Comparison of ENCODE assay signal across 8 cellular contexts in genomic region chr1:207752456-207753132, GRCh38. TPM values are rescaled to one million over a fixed set of nuclear protein-coding genes. Genes with fewer than 3 reads are reported as not detected.
DNase-seq lines count a peak whose midpoint lies in the region; ATAC-seq, FAIRE-seq and TF ChIP-seq lines count a peak whose summit lies in the region.

No MANE protein-coding gene starts in this region.

- no peaks in the 10 kb centered on the region for H3K27me3 ChIP-seq in PC-3 (ENCODE audit: low read length)
- H3K27me3 ChIP-seq in K562 (ENCODE audit: control insufficient read depth in 2 of 2, insufficient read depth in 2 of 2, low read length in 2 of 2): no peaks in the 10 kb centered on the region
- no peaks in the 10 kb centered on the region for H3K27me3 ChIP-seq in keratinocyte (ENCODE audit: control insufficient read depth, extremely low read depth, insufficient read depth, low read length)

- H3K4me1 ChIP-seq in PC-3 (ENCODE audit: insufficient read depth, low read length): peaks cover 75% of the 10 kb centered on the region
- peaks cover 30 to 52% of the 10 kb centered on the region in 2 experiments for H3K4me1 ChIP-seq in K562 (replicated peaks in 1 of 2; ENCODE audit: control insufficient read depth in 2 of 2, insufficient read depth in 2 of 2, low read length in 2 of 2)
- H3K4me1 ChIP-seq in keratinocyte (ENCODE audit: control insufficient read depth, extremely low read depth, insufficient read depth, low read length): peaks cover 42% of the 10 kb centered on the region

- peaks cover 15% of the 10 kb centered on the region for H3F3A ChIP-seq in PC-3 (ENCODE audit: low read length, unreplicated experiment)

- dilution Hi-C loops in keratinocyte (cut with MboI; ENCODE audit: extremely low pct_ligation_motif_present, low sequenced_read_pairs): no loop called here

- no peaks in the 10 kb centered on the region for H3K9me2 ChIP-seq in PC-3 (replicated peaks; ENCODE audit: low read length)

- peak overlapping the region; percentile 89 for H3K4me3 ChIP-seq in PC-3 (ENCODE audit: low read length)
- H3K4me3 ChIP-seq in K562: peak overlapping the region; percentile 92
- H3K4me3 ChIP-seq in keratinocyte (ENCODE audit: control insufficient read depth in 2 of 3, extremely low read depth in 1 of 3, insufficient read depth in 2 of 3, low read depth in 1 of 3, low read length in 3 of 3): peak overlapping the region; percentile 90 to 99 (median 94)

- no peak for TF ChIP-seq EP300 in K562 (IDR thresholded peaks at IDR 0.05; ENCODE audit: low read length)

- CTCF ChIA-PET in PC-3 (lab: Charles Lee) (no interaction called here), K562 (lab: Yijun Ruan, JAX; ENCODE audit: low intra/inter-chr PET ratio) (interaction anchor here (0.6 kb wide), 1 partner anchor 43 kb away, joined by 3 read pairs; no protein-coding TSS in a partner anchor)

- peak; percentile 3 for DNase-seq in activated gamma-delta T cell treated with anti-CD3 and anti-CD28 coated beads, Interleukin-2, amount 50 U/mL, for 16 hours (ENCODE audit: low read depth)
- no peak for DNase-seq in activated gamma-delta T cell treated with Interleukin-2 at 50 U/mL for 16 hours
- DNase-seq in PC-3: peak; percentile 77
- DNase-seq in K562 (ENCODE audit: extremely low read depth in 1 of 4, low spot score in 3 of 4): peak in 3 of 4 experiments; percentile 58 to 60 (median 60)
- DNase-seq in keratinocyte (ENCODE audit: low read depth, low spot score): no peak
- DNase-seq in stimulated activated CD4-positive, alpha-beta T cell treated with anti-CD3 and anti-CD28 coated beads, Interleukin-2, amount 100 ng/mL, for 4 hours (ENCODE audit: low read depth): peak; percentile 13
- no peak for DNase-seq in retina

- FAIRE-seq in K562 (lab: Jason Lieb, UNC) (no peak), keratinocyte (lab: Jason Lieb, UNC) (no peak)

- no peaks in the 10 kb centered on the region for H3K9me1 ChIP-seq in K562 (ENCODE audit: control insufficient read depth, insufficient read depth, low read length)
- H3K9me1 ChIP-seq in keratinocyte (ENCODE audit: control insufficient read depth, extremely low read depth, insufficient read depth, low read length): no peaks in the 10 kb centered on the region

- BruUV-seq in PC-3 (replicated peaks; lab: Mats Ljungman, UMichigan) (TSS peak; percentile 51), K562 (replicated peaks; lab: Mats Ljungman, UMichigan) (TSS peak; percentile 43)

- peak overlapping the region; percentile 89 for H3K27ac ChIP-seq in PC-3 (ENCODE audit: low read length)
- H3K27ac ChIP-seq in K562 (ENCODE audit: extremely low read depth, low read depth, low read length): peak overlapping the region; percentile 80
- peak overlapping the region; percentile 87 for H3K27ac ChIP-seq in keratinocyte (ENCODE audit: control insufficient read depth, insufficient read depth, low read length)

- under 1% methylated on average over 33 of the region's 33 CpGs for WGBS in K562 (ENCODE audit: insufficient coverage, low coverage, missing lambda C conversion rate)

- POLR2A ChIA-PET in PC-3 (lab: Charles Lee; ENCODE audit: unreplicated experiment) (interaction anchor here (0.6 kb wide), 2 partner anchors 186 to 804 kb away, joined by 3 read pairs; no protein-coding TSS in a partner anchor), K562 (lab: Yijun Ruan, JAX) (interaction anchor here (0.6 to 2.0 kb wide), 6 partner anchors 11 to 164 kb away, joined by 3 to 13 read pairs (median 4); no protein-coding TSS in a partner anchor)

- H3K4me2 ChIP-seq in PC-3 (ENCODE audit: low read length) (peak overlapping the region; percentile 91), K562 (ENCODE audit: insufficient read depth, low read length) (peak overlapping the region; percentile 95), keratinocyte (ENCODE audit: control insufficient read depth, extremely low read depth, insufficient read depth, low read depth, low read length) (peak overlapping the region; percentile 95)

- peaks cover 63% of the 10 kb centered on the region for H3K79me2 ChIP-seq in PC-3 (ENCODE audit: low read length)
- H3K79me2 ChIP-seq in K562 (ENCODE audit: control insufficient read depth, insufficient read depth, low read length): peaks cover 98% of the 10 kb centered on the region
- peaks cover 57% of the 10 kb centered on the region for H3K79me2 ChIP-seq in keratinocyte (ENCODE audit: control insufficient read depth, insufficient read depth, low read length)

- ATAC-seq in HG02973 (IDR thresholded peaks at IDR 0.05; ENCODE audit: unreplicated experiment) (peak; percentile 26), PC-3 (peak; percentile 40), K562 (peak; percentile 27)

- in situ Hi-C loops in K562 (cut with MboI): no loop called here

- H3K36me3 ChIP-seq in PC-3 (ENCODE audit: low read depth, low read length): peaks cover 7% of the 10 kb centered on the region
- H3K36me3 ChIP-seq in K562 (ENCODE audit: control insufficient read depth, insufficient read depth, low read length): peaks cover 27% of the 10 kb centered on the region; the same call in 2 of the 3 replicates
- no peaks in the 10 kb centered on the region for H3K36me3 ChIP-seq in keratinocyte (ENCODE audit: control insufficient read depth in 2 of 2, extremely low read depth in 1 of 2, insufficient read depth in 2 of 2, low read length in 2 of 2)

- peaks cover 47% of the 10 kb centered on the region for H4K20me1 ChIP-seq in PC-3 (ENCODE audit: low read length)
- H4K20me1 ChIP-seq in K562 (replicated peaks; ENCODE audit: control insufficient read depth, insufficient read depth, low read length): peaks cover 33% of the 10 kb centered on the region; the same call in 1 of the 2 replicates
- peaks cover 9% of the 10 kb centered on the region for H4K20me1 ChIP-seq in keratinocyte (ENCODE audit: control insufficient read depth, extremely low read depth, insufficient read depth, low read length)

- no peak for TF ChIP-seq POLR2A in K562 (conservative IDR thresholded peaks at IDR 0.05)

- intact Hi-C loops in PC-3 (cut with micrococcal nuclease): loop anchor here (2.0 to 10.0 kb wide), 2 partner anchors 418 to 1632 kb away; no protein-coding TSS in a partner anchor
- intact Hi-C loops in K562 (cut with micrococcal nuclease): loop anchor here (2.0 to 5.0 kb wide), 2 partner anchors 44 to 105 kb away; partner anchors contain the start of gene CR1L

- H3K9ac ChIP-seq in PC-3 (ENCODE audit: low read length) (peak overlapping the region; percentile 93), K562 (ENCODE audit: insufficient read depth in 1 of 2, low read depth in 2 of 2, low read length in 2 of 2) (peak overlapping the region; percentile 83 to 99), keratinocyte (ENCODE audit: control insufficient read depth, extremely low read depth, insufficient read depth, low read length) (peak overlapping the region; percentile 93)

- no peak for TF ChIP-seq RAD21 in K562 (CRISPR knock-in tag; conservative IDR thresholded peaks at IDR 0.05 in 1 of 2, IDR thresholded peaks at IDR 0.05 in 1 of 2)

- TF ChIP-seq CTCF in PC-3 (conservative IDR thresholded peaks at IDR 0.05; ENCODE audit: low read depth, low read length) (no peak), K562 (IDR thresholded peaks at IDR 0.05 in 2 of 3, conservative IDR thresholded peaks at IDR 0.05 in 1 of 3; ENCODE audit: insufficient read depth in 2 of 3, low read depth in 1 of 3, low read length in 3 of 3) (no peak), keratinocyte (optimal IDR thresholded peaks at IDR 0.05 in 1 of 3, IDR thresholded peaks at IDR 0.05 in 1 of 3, conservative IDR thresholded peaks at IDR 0.05 in 1 of 3; ENCODE audit: extremely low read depth in 1 of 3, insufficient read depth in 2 of 3, low read length in 3 of 3) (no peak)

- H2AFZ ChIP-seq in PC-3 (ENCODE audit: low read length): peak overlapping the region; percentile 66
- H2AFZ ChIP-seq in K562 (ENCODE audit: low read depth, low read length): peak overlapping the region; percentile 74; the same call in 1 of the 2 replicates
- H2AFZ ChIP-seq in keratinocyte (ENCODE audit: control insufficient read depth, low read length): peak overlapping the region; percentile 96

- H3K9me3 ChIP-seq in PC-3 (ENCODE audit: low read length) (no peaks in the 10 kb centered on the region), K562 (replicated peaks; ENCODE audit: control insufficient read depth, insufficient read depth, low read depth, low read length) (no peaks in the 10 kb centered on the region), keratinocyte (ENCODE audit: control insufficient read depth, low read depth, low read length) (no peaks in the 10 kb centered on the region)

TF ChIP-seq in K562, 482 proteins besides CTCF, POLR2A, EP300 and RAD21 (continues in another document):
- no peak for TF ChIP-seq KDM5B (IDR thresholded peaks at IDR 0.05; ENCODE audit: insufficient replicate concordance, low read depth, low read length)
- no peak for TF ChIP-seq ETV1 (tag; conservative IDR thresholded peaks at IDR 0.05; ENCODE audit: low read depth)

RNA-seq across cellular contexts. Expression of gene CD46, which starts 0.7 kb away (rescaled TPM):
- 116 and 119 TPM in 2 replicates for total RNA-seq in PC-3 (2014; rRNA removed)
- 356 and 908 TPM in 2 replicates for total RNA-seq in K562 (2011; cell fraction: chromatin; rRNA removed; ENCODE audit: low replicate concordance)
- 170 and 219 TPM in 2 replicates for total RNA-seq in K562 (2011; cell fraction: nucleolus; rRNA removed)
- total RNA-seq in K562 (2011; cell fraction: nucleoplasm; rRNA removed): 411 and 563 TPM in 2 replicates
- 87.9 and 94.5 TPM in 2 replicates for total RNA-seq in K562 (2014; rRNA removed)
- total RNA-seq in K562 (2014; rRNA removed; fragmentation: Illumina TruSeq; extraction: Trizol): 156 and 168 TPM in 2 replicates
- total RNA-seq in K562 (2015; rRNA removed; fragmentation: Illumina TruSeq; extraction: Trizol): 126 and 151 TPM in 2 replicates
- 143 and 156 TPM in 2 replicates for total RNA-seq in K562 (2021)
- 374 and 391 TPM in 2 replicates for polyA plus RNA-seq in K562 (2011; rRNA removed)
- 28.4 and 93.7 TPM in 2 replicates for polyA plus RNA-seq in K562 (2011; cell fraction: cytosol; rRNA removed)
- polyA plus RNA-seq in K562 (2011; cell fraction: nucleus; rRNA removed): 370 and 950 TPM in 2 replicates
- polyA plus RNA-seq in K562 (2012): 91.8 and 133 TPM in 2 replicates
- 149 and 205 TPM in 2 replicates for polyA plus RNA-seq in K562 (2014; fragmentation: Illumina TruSeq; extraction: Trizol)
- 100 to 1,000 TPM; 143 to 220 TPM for polyA plus RNA-seq in K562 (2014; fragmentation: Nextera tagmentation; extraction: Ambion mirVana)
- 183 and 199 TPM in 2 replicates for polyA plus RNA-seq in K562 (2014; rRNA removed)
- polyA minus RNA-seq in K562 (2011; rRNA and poly(A)+ RNA removed): 160 and 229 TPM in 2 replicates
- 73.7 and 85.6 TPM in 2 replicates for polyA minus RNA-seq in K562 (2011; cell fraction: cytosol; rRNA and poly(A)+ RNA removed)
- polyA minus RNA-seq in K562 (2011; cell fraction: nucleus; rRNA and poly(A)+ RNA removed): 188 and 382 TPM in 2 replicates
- 121 to 298 TPM (median 215 TPM) in 3 replicates for polyA plus RNA-seq in keratinocyte
- 29.9 TPM for polyA plus RNA-seq in keratinocyte (2011; ENCODE audit: low read depth)
- polyA plus RNA-seq in keratinocyte (2011; cell fraction: cytosol; rRNA removed): 29.2 and 66.0 TPM in 2 replicates
- 343 and 455 TPM in 2 replicates for polyA plus RNA-seq in keratinocyte (2011; cell fraction: nucleus; rRNA removed)
- 76.8 and 89.3 TPM in 2 replicates for polyA plus RNA-seq in keratinocyte (2012; ENCODE audit: low replicate concordance)
- polyA minus RNA-seq in keratinocyte: 25.5 to 97.5 TPM (median 66.4 TPM) in 3 replicates
- 54.7 TPM for polyA minus RNA-seq in keratinocyte (2011; cell fraction: cytosol; rRNA and poly(A)+ RNA removed)
- 159 and 277 TPM in 2 replicates for polyA minus RNA-seq in keratinocyte (2011; cell fraction: nucleus; rRNA and poly(A)+ RNA removed)

Comparison
In these comparisons a context has a peak if more than half of its experiments do, and no peak if none do; other contexts are left out.
1. DNase-seq: peak in activated gamma-delta T cell treated with anti-CD3 and anti-CD28 coated beads, Interleukin-2, amount 50 U/mL, for 16 hours (single experiment), PC-3 (single experiment), K562 (3 of 4) and stimulated activated CD4-positive, alpha-beta T cell treated with anti-CD3 and anti-CD28 coated beads, Interleukin-2, amount 100 ng/mL, for 4 hours (single experiment); none in activated gamma-delta T cell treated with Interleukin-2 at 50 U/mL for 16 hours (single experiment), keratinocyte (single experiment) and retina (single experiment).
2. Peak in every context shown above with its lines, with median percentiles within 50 percentile points of each other: ATAC-seq, H2AFZ ChIP-seq, H3K27ac ChIP-seq, H3K4me2 ChIP-seq, H3K4me3 ChIP-seq and H3K9ac ChIP-seq.